In genomic region chrX:16436348-16437188, GRCh38 we compare ENCODE assay signal across 8 cellular contexts.
DNase-seq lines count a peak whose midpoint lies in the region; ATAC-seq and TF ChIP-seq lines count a peak whose summit lies in the region.

No MANE protein-coding gene starts in this region.

- in situ Hi-C loops in GM13976 (cut with MboI; ENCODE audit: low sequenced_read_pairs, unreplicated experiment): loop anchor here (25.0 kb wide), 2 partner anchors 299 to 674 kb away; no protein-coding TSS in a partner anchor

- intact Hi-C loops in Right ventricle myocardium superior (cut with DNase I): no loop called here

- TF ChIP-seq CTCF in GM13976 (IDR thresholded peaks at IDR 0.05; ENCODE audit: borderline replicate concordance, control extremely low read depth, extremely low read depth, insufficient read depth, missing control alignments) (peak; percentile 58), LNCAP (IDR thresholded peaks at IDR 0.05) (peak; percentile 54)

- ATAC-seq in Right ventricle myocardium superior (ENCODE audit: poor library complexity): peak; percentile 91
- ATAC-seq in GM21737 (IDR thresholded peaks at IDR 0.05; ENCODE audit: unreplicated experiment): no peak

- DNase-seq in A172 (ENCODE audit: low spot score): peak; percentile 93
- peak; percentile 31 for DNase-seq in GM13976 (ENCODE audit: low spot score)
- peak; percentile 5 for DNase-seq in SKM-1 (lab: John Stamatoyannopoulos, UW; ENCODE audit: unreplicated experiment)
- DNase-seq in activated naive CD4-positive, alpha-beta T cell treated with anti-CD3 and anti-CD28 coated beads, Interleukin-2, amount 50 U/mL, for 16 hours: peak; percentile 60
- peak; percentile 67 for DNase-seq in Right ventricle myocardium superior
- DNase-seq in putamen (ENCODE audit: low spot score): peak; percentile 27

Comparison
In these comparisons a context has a peak if more than half of its experiments do, and no peak if none do; other contexts are left out.
1. DNase-seq: peak in every context shown above with its lines; median percentile 93 in A172; 67 in Right ventricle myocardium superior; 60 in activated naive CD4-positive, alpha-beta T cell treated with anti-CD3 and anti-CD28 coated beads, Interleukin-2, amount 50 U/mL, for 16 hours; 31 in GM13976; 27 in putamen; 5 in SKM-1.